Comparison of ENCODE assay signal across 21 cellular contexts in genomic region chr15:59256538-59256937, GRCh38. TPM values are rescaled to one million over a fixed set of nuclear protein-coding genes. Genes with fewer than 3 reads are reported as not detected.
DNase-seq lines count a peak whose midpoint lies in the region; ATAC-seq and TF ChIP-seq lines count a peak whose summit lies in the region.
"Had no signal": no experiment of that assay in that cellular context is flagged by ENCODE, and none has a peak within 500 bp of the region (broad histone marks: within the 10 kb centered on the region; RNA-seq: fewer than 3 reads in every experiment).

No MANE protein-coding gene starts in this region.

- H3K27me3 ChIP-seq in liver (ENCODE audit: control insufficient read depth in 4 of 4, insufficient read depth in 4 of 4, low read length in 3 of 4) = no peaks in the 10 kb centered on the region
- H3K27me3 ChIP-seq: esophagus muscularis mucosa, MG63, tibial nerve had no signal

- DNase-seq in stimulated activated naive CD8-positive, alpha-beta T cell treated with anti-CD3 and anti-CD28 coated beads, Interleukin-15, amount 100 ng/mL, for 72 hours = no peak
- no peak for DNase-seq in activated naive CD8-positive, alpha-beta T cell treated with anti-CD3 and anti-CD28 coated beads, Interleukin-2, amount 50 U/mL, for 24 hours
- DNase-seq in activated gamma-delta T cell (lab: John Stamatoyannopoulos, UW) = no peak
- DNase-seq in effector CD8-positive, alpha-beta T cell (lab: John Stamatoyannopoulos, UW) = no peak
- DNase-seq: activated naive CD8-positive, alpha-beta T cell treated with anti-CD3 and anti-CD28 coated beads, Interleukin-2, amount 10 ng/mL, durations not matched to agents 7 days and 5 days; effector memory CD4-positive, alpha-beta T cell; H7; MG63; NCI-H1436 treated with DMSO at 0.1 percent for 48 hours; nucleus accumbens; Right ventricle myocardium superior; stimulated activated CD4-positive, alpha-beta T cell treated with anti-CD3 and anti-CD28 coated beads, Interleukin-4, amount 100 ng/mL, for 1 hour had no signal

- H3K4me3 ChIP-seq in liver (ENCODE audit: low read depth in 1 of 3, low read length in 3 of 3) = no peak overlapping the region
- H3K4me3 ChIP-seq: esophagus muscularis mucosa, MG63, tibial nerve had no signal

- 31% methylated on average over 6 of the region's 6 CpGs for WGBS in liver

- H3K27me3 Mint-ChIP-seq in stimulated activated naive CD8-positive, alpha-beta T cell treated with anti-CD3 and anti-CD28 coated beads, Interleukin-15, Interleukin-2, amounts not matched to agents 100 ng/mL and 50 ng/mL, for 24 hours = no peaks in the 10 kb centered on the region
- H3K27me3 Mint-ChIP-seq in stimulated activated naive CD8-positive, alpha-beta T cell treated with anti-CD3 and anti-CD28 coated beads, Interleukin-15, amount 100 ng/mL, for 72 hours = no peaks in the 10 kb centered on the region
- H3K27me3 Mint-ChIP-seq in activated naive CD8-positive, alpha-beta T cell treated with anti-CD3 and anti-CD28 coated beads, Interleukin-2, amount 50 U/mL, for 24 hours = no peaks in the 10 kb centered on the region
- H3K27me3 Mint-ChIP-seq: activated naive CD8-positive, alpha-beta T cell treated with anti-CD3 and anti-CD28 coated beads, Interleukin-2, amount 10 ng/mL, durations not matched to agents 7 days and 5 days; memory B cell had no signal

- peak overlapping the region; percentile 52 to 75 for H3K27ac ChIP-seq in liver (ENCODE audit: low read depth in 1 of 2, low read length in 2 of 2)
- H3K27ac ChIP-seq: esophagus muscularis mucosa, tibial nerve had no signal

- ATAC-seq in stimulated activated naive CD8-positive, alpha-beta T cell treated with anti-CD3 and anti-CD28 coated beads, Interleukin-15, amount 100 ng/mL, for 72 hours = no peak
- no peak for ATAC-seq in activated naive CD8-positive, alpha-beta T cell treated with anti-CD3 and anti-CD28 coated beads, Interleukin-2, amount 50 U/mL, for 24 hours
- no peak for ATAC-seq in HG03354 (IDR thresholded peaks at IDR 0.05; ENCODE audit: poor library complexity, severe bottlenecking, unreplicated experiment)

- H3K9ac ChIP-seq in liver (ENCODE audit: low read depth in 1 of 2, low read length in 2 of 2) = no peak overlapping the region

- no peaks in the 10 kb centered on the region for H3K9me3 ChIP-seq in liver (ENCODE audit: control insufficient read depth in 4 of 4, low read length in 3 of 4)
- H3K9me3 ChIP-seq: esophagus muscularis mucosa, MG63, tibial nerve had no signal

- H3K27ac Mint-ChIP-seq in stimulated activated naive CD8-positive, alpha-beta T cell treated with anti-CD3 and anti-CD28 coated beads, Interleukin-15, Interleukin-2, amounts not matched to agents 100 ng/mL and 50 ng/mL, for 24 hours = peak overlapping the region; percentile 82
- H3K27ac Mint-ChIP-seq in stimulated activated naive CD8-positive, alpha-beta T cell treated with anti-CD3 and anti-CD28 coated beads, Interleukin-15, amount 100 ng/mL, for 72 hours = no peak overlapping the region
- H3K27ac Mint-ChIP-seq in activated naive CD8-positive, alpha-beta T cell treated with anti-CD3 and anti-CD28 coated beads, Interleukin-2, amount 50 U/mL, for 24 hours = peak overlapping the region; percentile 79
- H3K27ac Mint-ChIP-seq: CD14-positive monocyte, memory B cell had no signal

- TF ChIP-seq CTCF in liver (IDR thresholded peaks at IDR 0.05; ENCODE audit: low read depth, low read length, missing input control) = no peak

- peaks cover 65% of the 10 kb centered on the region for H3K4me1 Mint-ChIP-seq in stimulated activated naive CD8-positive, alpha-beta T cell treated with anti-CD3 and anti-CD28 coated beads, Interleukin-15, Interleukin-2, amounts not matched to agents 100 ng/mL and 50 ng/mL, for 24 hours (ENCODE audit: low read depth)
- H3K4me1 Mint-ChIP-seq in stimulated activated naive CD8-positive, alpha-beta T cell treated with anti-CD3 and anti-CD28 coated beads, Interleukin-15, amount 100 ng/mL, for 72 hours = peaks cover 58% of the 10 kb centered on the region
- peaks cover 61% of the 10 kb centered on the region for H3K4me1 Mint-ChIP-seq in activated naive CD8-positive, alpha-beta T cell treated with anti-CD3 and anti-CD28 coated beads, Interleukin-2, amount 50 U/mL, for 24 hours
- H3K4me1 Mint-ChIP-seq: CD14-positive monocyte had no signal

- TF ChIP-seq RAD21 in liver (IDR thresholded peaks at IDR 0.05) = peak in 1 of 2 donors; percentile 34

- no peaks in the 10 kb centered on the region for H3K36me3 ChIP-seq in liver (ENCODE audit: control insufficient read depth in 4 of 4, insufficient read depth in 3 of 4, low read depth in 1 of 4, low read length in 3 of 4)

- no peaks in the 10 kb centered on the region for H3K9me3 Mint-ChIP-seq in stimulated activated naive CD8-positive, alpha-beta T cell treated with anti-CD3 and anti-CD28 coated beads, Interleukin-15, Interleukin-2, amounts not matched to agents 100 ng/mL and 50 ng/mL, for 24 hours
- H3K9me3 Mint-ChIP-seq in stimulated activated naive CD8-positive, alpha-beta T cell treated with anti-CD3 and anti-CD28 coated beads, Interleukin-15, amount 100 ng/mL, for 72 hours = no peaks in the 10 kb centered on the region
- no peaks in the 10 kb centered on the region for H3K9me3 Mint-ChIP-seq in activated naive CD8-positive, alpha-beta T cell treated with anti-CD3 and anti-CD28 coated beads, Interleukin-2, amount 50 U/mL, for 24 hours
- H3K9me3 Mint-ChIP-seq: activated naive CD8-positive, alpha-beta T cell treated with anti-CD3 and anti-CD28 coated beads, Interleukin-2, amount 10 ng/mL, durations not matched to agents 7 days and 5 days; CD14-positive monocyte; memory B cell had no signal

- no peak overlapping the region for H3K4me3 Mint-ChIP-seq in stimulated activated naive CD8-positive, alpha-beta T cell treated with anti-CD3 and anti-CD28 coated beads, Interleukin-15, Interleukin-2, amounts not matched to agents 100 ng/mL and 50 ng/mL, for 24 hours
- no peak overlapping the region for H3K4me3 Mint-ChIP-seq in stimulated activated naive CD8-positive, alpha-beta T cell treated with anti-CD3 and anti-CD28 coated beads, Interleukin-15, amount 100 ng/mL, for 72 hours
- H3K4me3 Mint-ChIP-seq in activated naive CD8-positive, alpha-beta T cell treated with anti-CD3 and anti-CD28 coated beads, Interleukin-2, amount 50 U/mL, for 24 hours = no peak overlapping the region
- H3K4me3 Mint-ChIP-seq: CD14-positive monocyte, memory B cell had no signal

- H3K36me3 Mint-ChIP-seq in stimulated activated naive CD8-positive, alpha-beta T cell treated with anti-CD3 and anti-CD28 coated beads, Interleukin-15, Interleukin-2, amounts not matched to agents 100 ng/mL and 50 ng/mL, for 24 hours (ENCODE audit: low read depth) = peaks cover 12% of the 10 kb centered on the region
- H3K36me3 Mint-ChIP-seq in activated naive CD8-positive, alpha-beta T cell treated with anti-CD3 and anti-CD28 coated beads, Interleukin-2, amount 50 U/mL, for 24 hours (ENCODE audit: low read depth) = peaks cover 1% of the 10 kb centered on the region

- peaks cover 9 to 31% (median 21%) of the 10 kb centered on the region in 4 donors for H3K4me1 ChIP-seq in liver (ENCODE audit: control insufficient read depth in 4 of 4, insufficient read depth in 4 of 4, low read length in 3 of 4)
- H3K4me1 ChIP-seq: esophagus muscularis mucosa had no signal

TF ChIP-seq in liver, 16 proteins besides CTCF, POLR2A, EP300 and RAD21 (continues in another document):
- peak; percentile 16 for TF ChIP-seq REST (IDR thresholded peaks at IDR 0.05)
- TF ChIP-seq MAX (IDR thresholded peaks at IDR 0.05) = peak; percentile 27
- peak; percentile 53 to 71 for TF ChIP-seq HNF4A (conservative IDR thresholded peaks at IDR 0.05)
- no peak for TF ChIP-seq NR2F2 (IDR thresholded peaks at IDR 0.05)
- TF ChIP-seq TAF1 (conservative IDR thresholded peaks at IDR 0.05) = no peak
- peak in 1 of 2 donors; percentile 45 for TF ChIP-seq EGR1 (IDR thresholded peaks at IDR 0.05; ENCODE audit: low read depth in 2 of 2)
- peak; percentile 37 for TF ChIP-seq FOXA1 (IDR thresholded peaks at IDR 0.05)
- TF ChIP-seq YY1 (IDR thresholded peaks at IDR 0.05) = peak; percentile 39
- no peak for TF ChIP-seq GABPA (IDR thresholded peaks at IDR 0.05 in 1 of 2, conservative IDR thresholded peaks at IDR 0.05 in 1 of 2)

RNA-seq across cellular contexts. Expression of gene LDHAL6B, which starts 49.9 kb away (rescaled TPM):
- not detected for total RNA-seq in liver
- polyA plus RNA-seq in liver = not detected
- total RNA-seq: activated CD8-positive, alpha-beta memory T cell treated with anti-CD3 and anti-CD28 coated beads for 36 hours; activated naive CD8-positive, alpha-beta T cell treated with anti-CD3 and anti-CD28 coated beads, Interleukin-2, amount 10 ng/mL, durations not matched to agents 7 days and 5 days; esophagus muscularis mucosa; H7; kidney epithelial cell; Right ventricle myocardium superior; tibial nerve had no signal
- polyA plus RNA-seq: CD14-positive monocyte had no signal

Comparison
In these comparisons a context has a peak if more than half of its experiments do, and no peak if none do; other contexts are left out.
1. H3K27ac Mint-ChIP-seq: peak in stimulated activated naive CD8-positive, alpha-beta T cell treated with anti-CD3 and anti-CD28 coated beads, Interleukin-15, Interleukin-2, amounts not matched to agents 100 ng/mL and 50 ng/mL, for 24 hours (single experiment) and activated naive CD8-positive, alpha-beta T cell treated with anti-CD3 and anti-CD28 coated beads, Interleukin-2, amount 50 U/mL, for 24 hours (single experiment); none in stimulated activated naive CD8-positive, alpha-beta T cell treated with anti-CD3 and anti-CD28 coated beads, Interleukin-15, amount 100 ng/mL, for 72 hours (0 of 2).